15 cellular contexts compared by ENCODE assay signal in genomic region chr21:35578350-35578782, GRCh38.
DNase-seq lines count a peak whose midpoint lies in the region; ATAC-seq and TF ChIP-seq lines count a peak whose summit lies in the region.
"Had no signal": no experiment of that assay in that cellular context is flagged by ENCODE, and none has a peak within 500 bp of the region (broad histone marks: within the 10 kb centered on the region; RNA-seq: fewer than 3 reads in every experiment).

No MANE protein-coding gene starts in this region.

- no peak overlapping the region for H3K27ac Mint-ChIP-seq in T-cell
- H3K27ac Mint-ChIP-seq: dendritic cell treated with granulocyte-macrophage colony-stimulating factor and Interleukin-4, amounts not matched to agents 40 ng/mL and 50 ng/mL, for 4 days; natural killer cell had no signal

- peaks cover 3 to 9% of the 10 kb centered on the region in 2 donors for H3K27me3 Mint-ChIP-seq in T-cell
- H3K27me3 Mint-ChIP-seq: activated naive CD8-positive, alpha-beta T cell treated with anti-CD3 and anti-CD28 coated beads for 36 hours had no signal

- H3K27me3 ChIP-seq in BJ (ENCODE audit: control insufficient read depth, insufficient read depth, low read length): no peaks in the 10 kb centered on the region

- no peaks in the 10 kb centered on the region for H3K36me3 ChIP-seq in BJ (ENCODE audit: control insufficient read depth, insufficient read depth, low read length)
- H3K36me3 ChIP-seq: sigmoid colon had no signal

- ATAC-seq in T-cell (replicated peaks in 1 of 4): no peak
- ATAC-seq: left colon, natural killer cell had no signal

- H3K9me3 Mint-ChIP-seq in T-cell: no peaks in the 10 kb centered on the region
- H3K9me3 Mint-ChIP-seq: dendritic cell treated with granulocyte-macrophage colony-stimulating factor and Interleukin-4, amounts not matched to agents 40 ng/mL and 50 ng/mL, for 4 days; natural killer cell had no signal

- H3K4me1 Mint-ChIP-seq in T-cell: no peaks in the 10 kb centered on the region
- H3K4me1 Mint-ChIP-seq: natural killer cell had no signal

- H3K36me3 Mint-ChIP-seq in T-cell: no peaks in the 10 kb centered on the region
- H3K36me3 Mint-ChIP-seq: activated naive CD8-positive, alpha-beta T cell treated with anti-CD3 and anti-CD28 coated beads for 36 hours; natural killer cell had no signal

- TF ChIP-seq CTCF in BJ (IDR thresholded peaks at IDR 0.05; ENCODE audit: insufficient read depth, low read depth, low read length): no peak
- no peak for TF ChIP-seq CTCF in astrocyte of the spinal cord (IDR thresholded peaks at IDR 0.05; ENCODE audit: low read depth, low read length)

- no peak overlapping the region for H3K4me3 ChIP-seq in BJ (ENCODE audit: low read depth, low read length)
- H3K4me3 ChIP-seq in astrocyte of the spinal cord (ENCODE audit: low read depth, low read length): no peak overlapping the region
- H3K4me3 ChIP-seq: sigmoid colon had no signal

- in situ Hi-C loops in astrocyte of the spinal cord (cut with HindIII; ENCODE audit: low sequenced_read_pairs): no loop called here

- no peak overlapping the region for H3K4me3 Mint-ChIP-seq in T-cell
- H3K4me3 Mint-ChIP-seq: activated naive CD8-positive, alpha-beta T cell treated with anti-CD3 and anti-CD28 coated beads for 36 hours; dendritic cell treated with granulocyte-macrophage colony-stimulating factor and Interleukin-4, amounts not matched to agents 40 ng/mL and 50 ng/mL, for 4 days; natural killer cell had no signal

- POLR2A ChIA-PET in BJ (lab: Charles Lee) (no interaction called here), T-cell (lab: Charles Lee) (interaction anchor here in 1 of 2 donors (0.7 kb wide), 1 partner anchor 30 kb away, joined by 11 read pairs; no protein-coding TSS in a partner anchor)

- peak; percentile 76 for DNase-seq in BJ (ENCODE audit: low read depth)
- DNase-seq in HPDE6-E6E7 (ENCODE audit: extremely low spot score): peak; percentile 37
- peak; percentile 81 for DNase-seq in astrocyte of the spinal cord (ENCODE audit: low read depth, low spot score)
- peak; percentile 63 for DNase-seq in kidney tubule cell (ENCODE audit: low spot score)
- DNase-seq in T-cell: no peak
- no peak for DNase-seq in SK-N-DZ (ENCODE audit: low spot score)
- no peak for DNase-seq in NCI-H774 (lab: John Stamatoyannopoulos, UW)
- no peak for DNase-seq in NCI-H526 (lab: John Stamatoyannopoulos, UW)
- DNase-seq: activated naive CD8-positive, alpha-beta T cell treated with anti-CD3 and anti-CD28 coated beads for 36 hours; COR-L47; left colon; natural killer cell; NCI-H2171; sigmoid colon had no signal

- CTCF ChIA-PET in BJ (lab: Yijun Ruan, JAX): no interaction called here
- CTCF ChIA-PET in T-cell (lab: Charles Lee): interaction anchor here in 1 of 2 donors (0.6 kb wide), 1 partner anchor 14 kb away, joined by 3 read pairs; no protein-coding TSS in a partner anchor

Comparison
In these comparisons a context has a peak if more than half of its experiments do, and no peak if none do; other contexts are left out.
1. DNase-seq: peak in BJ (single experiment), HPDE6-E6E7 (single experiment), astrocyte of the spinal cord (single experiment) and kidney tubule cell (single experiment); none in T-cell (0 of 34), SK-N-DZ (single experiment), NCI-H774 (single experiment) and NCI-H526 (0 of 2).